In the genomic region with DNA sequence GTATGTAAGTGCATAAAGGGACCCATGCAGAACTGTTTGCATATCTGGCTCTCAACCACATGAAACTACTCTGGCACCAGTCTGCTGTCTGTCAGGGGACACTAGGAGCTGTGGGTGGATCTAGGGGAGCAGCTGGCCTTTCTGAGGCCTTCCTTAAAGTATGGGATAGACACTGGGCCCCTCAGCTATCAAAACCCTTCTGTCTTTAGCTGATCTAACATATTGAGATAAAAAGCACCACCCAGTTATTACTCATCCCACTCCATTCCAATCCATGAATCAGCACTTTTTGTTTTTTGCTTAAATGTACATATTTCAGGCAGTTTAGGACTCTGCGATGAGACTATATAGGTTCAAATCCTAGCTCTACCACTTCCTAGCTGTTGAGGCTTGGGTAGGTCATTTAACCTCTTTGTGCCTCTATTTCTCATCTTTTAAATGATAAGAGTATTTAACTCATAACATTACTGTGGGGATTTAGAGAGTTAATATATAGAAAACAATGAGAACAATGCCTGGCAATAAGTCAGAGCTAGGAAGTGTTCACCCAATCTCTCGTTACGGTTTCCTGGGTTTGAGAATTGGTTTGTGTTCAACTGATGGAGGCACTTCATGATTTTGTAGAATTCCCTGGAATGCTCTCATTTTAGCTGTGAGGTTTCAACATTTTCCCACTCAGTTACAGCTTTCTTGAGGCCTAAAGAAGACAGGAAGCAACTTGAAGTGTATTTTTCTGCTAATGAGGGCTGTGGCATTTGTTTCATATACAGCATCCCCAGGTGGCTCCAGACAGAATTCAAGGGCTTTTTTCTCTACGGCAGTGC, we compare ENCODE assay signal across 1 cellular context.
TF ChIP-seq lines count a peak whose summit lies in the region.

No MANE protein-coding gene starts in this region.

TF ChIP-seq in K562, 482 proteins besides CTCF, POLR2A, EP300 and RAD21 (continued from another document and continues in another):
- TF ChIP-seq, protein P1, sequence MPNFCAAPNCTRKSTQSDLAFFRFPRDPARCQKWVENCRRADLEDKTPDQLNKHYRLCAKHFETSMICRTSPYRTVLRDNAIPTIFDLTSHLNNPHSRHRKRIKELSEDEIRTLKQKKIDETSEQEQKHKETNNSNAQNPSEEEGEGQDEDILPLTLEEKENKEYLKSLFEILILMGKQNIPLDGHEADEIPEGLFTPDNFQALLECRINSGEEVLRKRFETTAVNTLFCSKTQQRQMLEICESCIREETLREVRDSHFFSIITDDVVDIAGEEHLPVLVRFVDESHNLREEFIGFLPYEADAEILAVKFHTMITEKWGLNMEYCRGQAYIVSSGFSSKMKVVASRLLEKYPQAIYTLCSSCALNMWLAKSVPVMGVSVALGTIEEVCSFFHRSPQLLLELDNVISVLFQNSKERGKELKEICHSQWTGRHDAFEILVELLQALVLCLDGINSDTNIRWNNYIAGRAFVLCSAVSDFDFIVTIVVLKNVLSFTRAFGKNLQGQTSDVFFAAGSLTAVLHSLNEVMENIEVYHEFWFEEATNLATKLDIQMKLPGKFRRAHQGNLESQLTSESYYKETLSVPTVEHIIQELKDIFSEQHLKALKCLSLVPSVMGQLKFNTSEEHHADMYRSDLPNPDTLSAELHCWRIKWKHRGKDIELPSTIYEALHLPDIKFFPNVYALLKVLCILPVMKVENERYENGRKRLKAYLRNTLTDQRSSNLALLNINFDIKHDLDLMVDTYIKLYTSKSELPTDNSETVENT (CRISPR knock-in tag; IDR thresholded peaks at IDR 0.05): no peak; the same call in 1 of the 2 replicates
- TF ChIP-seq ZNF830 (CRISPR knock-in tag; IDR thresholded peaks at IDR 0.05): no peak
- no peak for TF ChIP-seq ZNF76 (CRISPR knock-in tag; IDR thresholded peaks at IDR 0.05; ENCODE audit: borderline replicate concordance)
- TF ChIP-seq, protein P2, sequence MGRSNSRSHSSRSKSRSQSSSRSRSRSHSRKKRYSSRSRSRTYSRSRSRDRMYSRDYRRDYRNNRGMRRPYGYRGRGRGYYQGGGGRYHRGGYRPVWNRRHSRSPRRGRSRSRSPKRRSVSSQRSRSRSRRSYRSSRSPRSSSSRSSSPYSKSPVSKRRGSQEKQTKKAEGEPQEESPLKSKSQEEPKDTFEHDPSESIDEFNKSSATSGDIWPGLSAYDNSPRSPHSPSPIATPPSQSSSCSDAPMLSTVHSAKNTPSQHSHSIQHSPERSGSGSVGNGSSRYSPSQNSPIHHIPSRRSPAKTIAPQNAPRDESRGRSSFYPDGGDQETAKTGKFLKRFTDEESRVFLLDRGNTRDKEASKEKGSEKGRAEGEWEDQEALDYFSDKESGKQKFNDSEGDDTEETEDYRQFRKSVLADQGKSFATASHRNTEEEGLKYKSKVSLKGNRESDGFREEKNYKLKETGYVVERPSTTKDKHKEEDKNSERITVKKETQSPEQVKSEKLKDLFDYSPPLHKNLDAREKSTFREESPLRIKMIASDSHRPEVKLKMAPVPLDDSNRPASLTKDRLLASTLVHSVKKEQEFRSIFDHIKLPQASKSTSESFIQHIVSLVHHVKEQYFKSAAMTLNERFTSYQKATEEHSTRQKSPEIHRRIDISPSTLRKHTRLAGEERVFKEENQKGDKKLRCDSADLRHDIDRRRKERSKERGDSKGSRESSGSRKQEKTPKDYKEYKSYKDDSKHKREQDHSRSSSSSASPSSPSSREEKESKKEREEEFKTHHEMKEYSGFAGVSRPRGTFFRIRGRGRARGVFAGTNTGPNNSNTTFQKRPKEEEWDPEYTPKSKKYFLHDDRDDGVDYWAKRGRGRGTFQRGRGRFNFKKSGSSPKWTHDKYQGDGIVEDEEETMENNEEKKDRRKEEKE (IDR thresholded peaks at IDR 0.05; ENCODE audit: borderline replicate concordance in 1 of 2, control insufficient read depth in 1 of 2, low read depth in 2 of 2, low read length in 1 of 2): no peak
- TF ChIP-seq, protein P3, sequence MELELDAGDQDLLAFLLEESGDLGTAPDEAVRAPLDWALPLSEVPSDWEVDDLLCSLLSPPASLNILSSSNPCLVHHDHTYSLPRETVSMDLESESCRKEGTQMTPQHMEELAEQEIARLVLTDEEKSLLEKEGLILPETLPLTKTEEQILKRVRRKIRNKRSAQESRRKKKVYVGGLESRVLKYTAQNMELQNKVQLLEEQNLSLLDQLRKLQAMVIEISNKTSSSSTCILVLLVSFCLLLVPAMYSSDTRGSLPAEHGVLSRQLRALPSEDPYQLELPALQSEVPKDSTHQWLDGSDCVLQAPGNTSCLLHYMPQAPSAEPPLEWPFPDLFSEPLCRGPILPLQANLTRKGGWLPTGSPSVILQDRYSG (tag; conservative IDR thresholded peaks at IDR 0.05; ENCODE audit: low read depth): no peak
- no peak for TF ChIP-seq PHTF2 (CRISPR knock-in tag; IDR thresholded peaks at IDR 0.05)
- TF ChIP-seq PRMT5 (CRISPR knock-in tag; IDR thresholded peaks at IDR 0.05): no peak
- TF ChIP-seq, protein P4, sequence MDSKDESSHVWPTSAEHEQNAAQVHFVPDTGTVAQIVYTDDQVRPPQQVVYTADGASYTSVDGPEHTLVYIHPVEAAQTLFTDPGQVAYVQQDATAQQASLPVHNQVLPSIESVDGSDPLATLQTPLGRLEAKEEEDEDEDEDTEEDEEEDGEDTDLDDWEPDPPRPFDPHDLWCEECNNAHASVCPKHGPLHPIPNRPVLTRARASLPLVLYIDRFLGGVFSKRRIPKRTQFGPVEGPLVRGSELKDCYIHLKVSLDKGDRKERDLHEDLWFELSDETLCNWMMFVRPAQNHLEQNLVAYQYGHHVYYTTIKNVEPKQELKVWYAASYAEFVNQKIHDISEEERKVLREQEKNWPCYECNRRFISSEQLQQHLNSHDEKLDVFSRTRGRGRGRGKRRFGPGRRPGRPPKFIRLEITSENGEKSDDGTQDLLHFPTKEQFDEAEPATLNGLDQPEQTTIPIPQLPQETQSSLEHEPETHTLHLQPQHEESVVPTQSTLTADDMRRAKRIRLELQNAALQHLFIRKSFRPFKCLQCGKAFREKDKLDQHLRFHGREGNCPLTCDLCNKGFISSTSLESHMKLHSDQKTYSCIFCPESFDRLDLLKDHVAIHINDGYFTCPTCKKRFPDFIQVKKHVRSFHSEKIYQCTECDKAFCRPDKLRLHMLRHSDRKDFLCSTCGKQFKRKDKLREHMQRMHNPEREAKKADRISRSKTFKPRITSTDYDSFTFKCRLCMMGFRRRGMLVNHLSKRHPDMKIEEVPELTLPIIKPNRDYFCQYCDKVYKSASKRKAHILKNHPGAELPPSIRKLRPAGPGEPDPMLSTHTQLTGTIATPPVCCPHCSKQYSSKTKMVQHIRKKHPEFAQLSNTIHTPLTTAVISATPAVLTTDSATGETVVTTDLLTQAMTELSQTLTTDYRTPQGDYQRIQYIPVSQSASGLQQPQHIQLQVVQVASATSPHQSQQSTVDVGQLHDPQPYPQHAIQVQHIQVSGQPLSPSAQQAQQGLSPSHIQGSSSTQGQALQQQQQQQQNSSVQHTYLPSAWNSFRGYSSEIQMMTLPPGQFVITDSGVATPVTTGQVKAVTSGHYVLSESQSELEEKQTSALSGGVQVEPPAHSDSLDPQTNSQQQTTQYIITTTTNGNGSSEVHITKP (IDR thresholded peaks at IDR 0.05; ENCODE audit: partially characterized antibody): no peak
- no peak for TF ChIP-seq ELF2 (CRISPR knock-in tag; IDR thresholded peaks at IDR 0.05)
- TF ChIP-seq GABPB1 (CRISPR knock-in tag; IDR thresholded peaks at IDR 0.05): no peak; the same call in 1 of the 2 replicates
- no peak for TF ChIP-seq HNRNPK (IDR thresholded peaks at IDR 0.05; ENCODE audit: low read depth, low read length, poor library complexity, severe bottlenecking)
- no peak for TF ChIP-seq TARDBP (IDR thresholded peaks at IDR 0.05)
- TF ChIP-seq ZNF224 (CRISPR knock-in tag; IDR thresholded peaks at IDR 0.05): no peak
- no peak for TF ChIP-seq HIVEP1 (CRISPR knock-in tag; IDR thresholded peaks at IDR 0.05)
- TF ChIP-seq CREBBP (IDR thresholded peaks at IDR 0.05; ENCODE audit: low read depth, low read length): no peak
- TF ChIP-seq DMBX1 (CRISPR knock-in tag; IDR thresholded peaks at IDR 0.05; ENCODE audit: borderline replicate concordance): no peak; the same call in 1 of the 2 replicates
- peak; percentile 82; the same call in 1 of the 2 replicates for TF ChIP-seq GATAD2B (IDR thresholded peaks at IDR 0.05; ENCODE audit: borderline replicate concordance)
- peak; percentile 32 for TF ChIP-seq FOS (IDR thresholded peaks at IDR 0.05; ENCODE audit: extremely low read depth, insufficient read length)
- TF ChIP-seq, protein P5, sequence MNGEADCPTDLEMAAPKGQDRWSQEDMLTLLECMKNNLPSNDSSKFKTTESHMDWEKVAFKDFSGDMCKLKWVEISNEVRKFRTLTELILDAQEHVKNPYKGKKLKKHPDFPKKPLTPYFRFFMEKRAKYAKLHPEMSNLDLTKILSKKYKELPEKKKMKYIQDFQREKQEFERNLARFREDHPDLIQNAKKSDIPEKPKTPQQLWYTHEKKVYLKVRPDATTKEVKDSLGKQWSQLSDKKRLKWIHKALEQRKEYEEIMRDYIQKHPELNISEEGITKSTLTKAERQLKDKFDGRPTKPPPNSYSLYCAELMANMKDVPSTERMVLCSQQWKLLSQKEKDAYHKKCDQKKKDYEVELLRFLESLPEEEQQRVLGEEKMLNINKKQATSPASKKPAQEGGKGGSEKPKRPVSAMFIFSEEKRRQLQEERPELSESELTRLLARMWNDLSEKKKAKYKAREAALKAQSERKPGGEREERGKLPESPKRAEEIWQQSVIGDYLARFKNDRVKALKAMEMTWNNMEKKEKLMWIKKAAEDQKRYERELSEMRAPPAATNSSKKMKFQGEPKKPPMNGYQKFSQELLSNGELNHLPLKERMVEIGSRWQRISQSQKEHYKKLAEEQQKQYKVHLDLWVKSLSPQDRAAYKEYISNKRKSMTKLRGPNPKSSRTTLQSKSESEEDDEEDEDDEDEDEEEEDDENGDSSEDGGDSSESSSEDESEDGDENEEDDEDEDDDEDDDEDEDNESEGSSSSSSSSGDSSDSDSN (IDR thresholded peaks at IDR 0.05; ENCODE audit: borderline replicate concordance in 1 of 2, low read depth in 2 of 2, low read length in 2 of 2): no peak
- TF ChIP-seq, protein P6, sequence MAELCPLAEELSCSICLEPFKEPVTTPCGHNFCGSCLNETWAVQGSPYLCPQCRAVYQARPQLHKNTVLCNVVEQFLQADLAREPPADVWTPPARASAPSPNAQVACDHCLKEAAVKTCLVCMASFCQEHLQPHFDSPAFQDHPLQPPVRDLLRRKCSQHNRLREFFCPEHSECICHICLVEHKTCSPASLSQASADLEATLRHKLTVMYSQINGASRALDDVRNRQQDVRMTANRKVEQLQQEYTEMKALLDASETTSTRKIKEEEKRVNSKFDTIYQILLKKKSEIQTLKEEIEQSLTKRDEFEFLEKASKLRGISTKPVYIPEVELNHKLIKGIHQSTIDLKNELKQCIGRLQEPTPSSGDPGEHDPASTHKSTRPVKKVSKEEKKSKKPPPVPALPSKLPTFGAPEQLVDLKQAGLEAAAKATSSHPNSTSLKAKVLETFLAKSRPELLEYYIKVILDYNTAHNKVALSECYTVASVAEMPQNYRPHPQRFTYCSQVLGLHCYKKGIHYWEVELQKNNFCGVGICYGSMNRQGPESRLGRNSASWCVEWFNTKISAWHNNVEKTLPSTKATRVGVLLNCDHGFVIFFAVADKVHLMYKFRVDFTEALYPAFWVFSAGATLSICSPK (IDR thresholded peaks at IDR 0.05; ENCODE audit: borderline replicate concordance): no peak
- TF ChIP-seq NR2C2 (CRISPR knock-in tag; IDR thresholded peaks at IDR 0.05): no peak
- TF ChIP-seq NR2C2 (tag; IDR thresholded peaks at IDR 0.05): no peak
- no peak for TF ChIP-seq JUNB (CRISPR knock-in tag; conservative IDR thresholded peaks at IDR 0.05)
- no peak for TF ChIP-seq CAMTA2 (CRISPR knock-in tag; conservative IDR thresholded peaks at IDR 0.05)
- TF ChIP-seq, protein P7, sequence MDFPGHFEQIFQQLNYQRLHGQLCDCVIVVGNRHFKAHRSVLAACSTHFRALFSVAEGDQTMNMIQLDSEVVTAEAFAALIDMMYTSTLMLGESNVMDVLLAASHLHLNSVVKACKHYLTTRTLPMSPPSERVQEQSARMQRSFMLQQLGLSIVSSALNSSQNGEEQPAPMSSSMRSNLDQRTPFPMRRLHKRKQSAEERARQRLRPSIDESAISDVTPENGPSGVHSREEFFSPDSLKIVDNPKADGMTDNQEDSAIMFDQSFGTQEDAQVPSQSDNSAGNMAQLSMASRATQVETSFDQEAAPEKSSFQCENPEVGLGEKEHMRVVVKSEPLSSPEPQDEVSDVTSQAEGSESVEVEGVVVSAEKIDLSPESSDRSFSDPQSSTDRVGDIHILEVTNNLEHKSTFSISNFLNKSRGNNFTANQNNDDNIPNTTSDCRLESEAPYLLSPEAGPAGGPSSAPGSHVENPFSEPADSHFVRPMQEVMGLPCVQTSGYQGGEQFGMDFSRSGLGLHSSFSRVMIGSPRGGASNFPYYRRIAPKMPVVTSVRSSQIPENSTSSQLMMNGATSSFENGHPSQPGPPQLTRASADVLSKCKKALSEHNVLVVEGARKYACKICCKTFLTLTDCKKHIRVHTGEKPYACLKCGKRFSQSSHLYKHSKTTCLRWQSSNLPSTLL (IDR thresholded peaks at IDR 0.05): no peak
- TF ChIP-seq SRSF7 (optimal IDR thresholded peaks at IDR 0.05; ENCODE audit: low read depth, low read length): no peak
- TF ChIP-seq HDAC3 (IDR thresholded peaks at IDR 0.05; ENCODE audit: borderline replicate concordance, partially characterized antibody): peak; percentile 71
- TF ChIP-seq NFE2L1 (tag; IDR thresholded peaks at IDR 0.05; ENCODE audit: borderline replicate concordance, low read depth): peak; percentile 89
- TF ChIP-seq TAF1 (IDR thresholded peaks at IDR 0.05; ENCODE audit: control insufficient read depth, extremely low read depth, insufficient read depth, low read length, severe bottlenecking): no peak
- no peak for TF ChIP-seq HNRNPL (IDR thresholded peaks at IDR 0.05; ENCODE audit: low read depth, low read length)
